In the genomic region with DNA sequence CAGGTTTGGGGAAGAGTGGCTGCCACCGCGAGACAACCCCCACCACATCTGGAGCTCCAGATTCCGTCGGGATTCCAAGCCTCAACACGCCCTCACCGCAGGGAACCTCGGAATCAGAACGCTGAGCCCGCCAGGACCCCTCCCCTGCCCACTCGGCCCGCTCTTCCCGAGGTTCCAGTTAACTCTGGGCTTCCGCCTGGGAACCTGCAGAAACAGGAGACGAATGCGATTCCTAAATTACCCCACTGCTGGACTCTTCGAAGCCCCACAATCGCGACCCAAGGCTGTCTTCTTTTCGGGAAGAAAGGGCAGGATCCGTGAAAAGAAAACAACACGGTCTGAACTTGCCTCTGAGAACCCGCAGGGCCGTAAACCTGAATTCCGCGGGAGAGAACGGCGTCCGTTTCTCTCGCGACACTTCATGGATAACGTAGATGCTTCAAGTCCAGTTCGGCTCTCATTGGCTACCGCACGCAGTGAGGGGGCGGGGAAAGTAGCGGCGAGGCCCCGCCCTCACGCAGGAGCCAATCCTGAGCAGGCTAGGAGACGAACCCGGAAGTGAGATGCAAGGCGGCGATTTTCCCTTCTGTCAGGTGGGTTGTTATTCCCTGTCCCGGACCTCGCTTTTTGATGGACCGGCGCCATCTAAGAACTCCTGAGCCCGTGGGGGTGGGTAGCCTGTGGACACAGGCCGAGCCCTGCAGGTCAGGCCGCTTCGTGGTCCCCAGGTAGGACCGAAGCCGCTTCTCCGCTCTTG, we compare ENCODE assay signal across 1 cellular context.
TF ChIP-seq lines count a peak whose summit lies in the region.

A gene with protein sequence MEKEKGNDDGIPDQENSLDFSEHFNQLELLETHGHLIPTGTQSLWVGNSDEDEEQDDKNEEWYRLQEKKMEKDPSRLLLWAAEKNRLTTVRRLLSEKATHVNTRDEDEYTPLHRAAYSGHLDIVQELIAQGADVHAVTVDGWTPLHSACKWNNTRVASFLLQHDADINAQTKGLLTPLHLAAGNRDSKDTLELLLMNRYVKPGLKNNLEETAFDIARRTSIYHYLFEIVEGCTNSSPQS (plus strand): TSS at position 542 of the 757 bp plus-strand sequence. CDS start 2,710 bp downstream, outside the sequence.
A gene (minus strand): TSS at position 402 of the 757 bp plus-strand sequence. CDS start 1,043 bp downstream, outside the sequence.

TF ChIP-seq in K562, 482 proteins besides CTCF, POLR2A, EP300 and RAD21 (continued from another document and continues in another):
- TF ChIP-seq, protein P1, sequence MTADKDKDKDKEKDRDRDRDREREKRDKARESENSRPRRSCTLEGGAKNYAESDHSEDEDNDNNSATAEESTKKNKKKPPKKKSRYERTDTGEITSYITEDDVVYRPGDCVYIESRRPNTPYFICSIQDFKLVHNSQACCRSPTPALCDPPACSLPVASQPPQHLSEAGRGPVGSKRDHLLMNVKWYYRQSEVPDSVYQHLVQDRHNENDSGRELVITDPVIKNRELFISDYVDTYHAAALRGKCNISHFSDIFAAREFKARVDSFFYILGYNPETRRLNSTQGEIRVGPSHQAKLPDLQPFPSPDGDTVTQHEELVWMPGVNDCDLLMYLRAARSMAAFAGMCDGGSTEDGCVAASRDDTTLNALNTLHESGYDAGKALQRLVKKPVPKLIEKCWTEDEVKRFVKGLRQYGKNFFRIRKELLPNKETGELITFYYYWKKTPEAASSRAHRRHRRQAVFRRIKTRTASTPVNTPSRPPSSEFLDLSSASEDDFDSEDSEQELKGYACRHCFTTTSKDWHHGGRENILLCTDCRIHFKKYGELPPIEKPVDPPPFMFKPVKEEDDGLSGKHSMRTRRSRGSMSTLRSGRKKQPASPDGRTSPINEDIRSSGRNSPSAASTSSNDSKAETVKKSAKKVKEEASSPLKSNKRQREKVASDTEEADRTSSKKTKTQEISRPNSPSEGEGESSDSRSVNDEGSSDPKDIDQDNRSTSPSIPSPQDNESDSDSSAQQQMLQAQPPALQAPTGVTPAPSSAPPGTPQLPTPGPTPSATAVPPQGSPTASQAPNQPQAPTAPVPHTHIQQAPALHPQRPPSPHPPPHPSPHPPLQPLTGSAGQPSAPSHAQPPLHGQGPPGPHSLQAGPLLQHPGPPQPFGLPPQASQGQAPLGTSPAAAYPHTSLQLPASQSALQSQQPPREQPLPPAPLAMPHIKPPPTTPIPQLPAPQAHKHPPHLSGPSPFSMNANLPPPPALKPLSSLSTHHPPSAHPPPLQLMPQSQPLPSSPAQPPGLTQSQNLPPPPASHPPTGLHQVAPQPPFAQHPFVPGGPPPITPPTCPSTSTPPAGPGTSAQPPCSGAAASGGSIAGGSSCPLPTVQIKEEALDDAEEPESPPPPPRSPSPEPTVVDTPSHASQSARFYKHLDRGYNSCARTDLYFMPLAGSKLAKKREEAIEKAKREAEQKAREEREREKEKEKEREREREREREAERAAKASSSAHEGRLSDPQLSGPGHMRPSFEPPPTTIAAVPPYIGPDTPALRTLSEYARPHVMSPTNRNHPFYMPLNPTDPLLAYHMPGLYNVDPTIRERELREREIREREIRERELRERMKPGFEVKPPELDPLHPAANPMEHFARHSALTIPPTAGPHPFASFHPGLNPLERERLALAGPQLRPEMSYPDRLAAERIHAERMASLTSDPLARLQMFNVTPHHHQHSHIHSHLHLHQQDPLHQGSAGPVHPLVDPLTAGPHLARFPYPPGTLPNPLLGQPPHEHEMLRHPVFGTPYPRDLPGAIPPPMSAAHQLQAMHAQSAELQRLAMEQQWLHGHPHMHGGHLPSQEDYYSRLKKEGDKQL (CRISPR knock-in tag; IDR thresholded peaks at IDR 0.05; ENCODE audit: borderline replicate concordance): no peak
- peak; percentile 95 for TF ChIP-seq RBBP5 (IDR thresholded peaks at IDR 0.05; ENCODE audit: borderline replicate concordance, insufficient read depth, low read length, poor library complexity, severe bottlenecking)
- TF ChIP-seq NFE2 (IDR thresholded peaks at IDR 0.05; ENCODE audit: low read depth): no peak
- no peak for TF ChIP-seq NR2F6 (CRISPR knock-in tag; IDR thresholded peaks at IDR 0.05)
- TF ChIP-seq CREM (IDR thresholded peaks at IDR 0.05; ENCODE audit: low read depth): peak; percentile 69
- no peak for TF ChIP-seq GATA2 (CRISPR knock-in tag; IDR thresholded peaks at IDR 0.05)
- TF ChIP-seq, protein P2, sequence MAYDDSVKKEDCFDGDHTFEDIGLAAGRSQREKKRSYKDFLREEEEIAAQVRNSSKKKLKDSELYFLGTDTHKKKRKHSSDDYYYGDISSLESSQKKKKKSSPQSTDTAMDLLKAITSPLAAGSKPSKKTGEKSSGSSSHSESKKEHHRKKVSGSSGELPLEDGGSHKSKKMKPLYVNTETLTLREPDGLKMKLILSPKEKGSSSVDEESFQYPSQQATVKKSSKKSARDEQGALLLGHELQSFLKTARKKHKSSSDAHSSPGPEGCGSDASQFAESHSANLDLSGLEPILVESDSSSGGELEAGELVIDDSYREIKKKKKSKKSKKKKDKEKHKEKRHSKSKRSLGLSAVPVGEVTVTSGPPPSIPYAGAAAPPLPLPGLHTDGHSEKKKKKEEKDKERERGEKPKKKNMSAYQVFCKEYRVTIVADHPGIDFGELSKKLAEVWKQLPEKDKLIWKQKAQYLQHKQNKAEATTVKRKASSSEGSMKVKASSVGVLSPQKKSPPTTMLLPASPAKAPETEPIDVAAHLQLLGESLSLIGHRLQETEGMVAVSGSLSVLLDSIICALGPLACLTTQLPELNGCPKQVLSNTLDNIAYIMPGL (CRISPR knock-in tag; IDR thresholded peaks at IDR 0.05): peak; percentile 53; the same call in 1 of the 2 replicates
- TF ChIP-seq, protein P3, sequence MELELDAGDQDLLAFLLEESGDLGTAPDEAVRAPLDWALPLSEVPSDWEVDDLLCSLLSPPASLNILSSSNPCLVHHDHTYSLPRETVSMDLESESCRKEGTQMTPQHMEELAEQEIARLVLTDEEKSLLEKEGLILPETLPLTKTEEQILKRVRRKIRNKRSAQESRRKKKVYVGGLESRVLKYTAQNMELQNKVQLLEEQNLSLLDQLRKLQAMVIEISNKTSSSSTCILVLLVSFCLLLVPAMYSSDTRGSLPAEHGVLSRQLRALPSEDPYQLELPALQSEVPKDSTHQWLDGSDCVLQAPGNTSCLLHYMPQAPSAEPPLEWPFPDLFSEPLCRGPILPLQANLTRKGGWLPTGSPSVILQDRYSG (tag; conservative IDR thresholded peaks at IDR 0.05; ENCODE audit: low read depth): no peak
- TF ChIP-seq EZH2 (IDR thresholded peaks at IDR 0.05; ENCODE audit: borderline replicate concordance, low read depth, low read length): no peak
- no peak for TF ChIP-seq GTF2F1 (IDR thresholded peaks at IDR 0.05; ENCODE audit: low read depth, low read length)
- TF ChIP-seq, protein P4, sequence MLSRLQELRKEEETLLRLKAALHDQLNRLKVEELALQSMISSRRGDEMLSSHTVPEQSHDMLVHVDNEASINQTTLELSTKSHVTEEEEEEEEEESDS (CRISPR knock-in tag; IDR thresholded peaks at IDR 0.05): no peak
- TF ChIP-seq, protein P5, sequence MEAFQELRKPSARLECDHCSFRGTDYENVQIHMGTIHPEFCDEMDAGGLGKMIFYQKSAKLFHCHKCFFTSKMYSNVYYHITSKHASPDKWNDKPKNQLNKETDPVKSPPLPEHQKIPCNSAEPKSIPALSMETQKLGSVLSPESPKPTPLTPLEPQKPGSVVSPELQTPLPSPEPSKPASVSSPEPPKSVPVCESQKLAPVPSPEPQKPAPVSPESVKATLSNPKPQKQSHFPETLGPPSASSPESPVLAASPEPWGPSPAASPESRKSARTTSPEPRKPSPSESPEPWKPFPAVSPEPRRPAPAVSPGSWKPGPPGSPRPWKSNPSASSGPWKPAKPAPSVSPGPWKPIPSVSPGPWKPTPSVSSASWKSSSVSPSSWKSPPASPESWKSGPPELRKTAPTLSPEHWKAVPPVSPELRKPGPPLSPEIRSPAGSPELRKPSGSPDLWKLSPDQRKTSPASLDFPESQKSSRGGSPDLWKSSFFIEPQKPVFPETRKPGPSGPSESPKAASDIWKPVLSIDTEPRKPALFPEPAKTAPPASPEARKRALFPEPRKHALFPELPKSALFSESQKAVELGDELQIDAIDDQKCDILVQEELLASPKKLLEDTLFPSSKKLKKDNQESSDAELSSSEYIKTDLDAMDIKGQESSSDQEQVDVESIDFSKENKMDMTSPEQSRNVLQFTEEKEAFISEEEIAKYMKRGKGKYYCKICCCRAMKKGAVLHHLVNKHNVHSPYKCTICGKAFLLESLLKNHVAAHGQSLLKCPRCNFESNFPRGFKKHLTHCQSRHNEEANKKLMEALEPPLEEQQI (IDR thresholded peaks at IDR 0.05): peak; percentile 56; the same call in 1 of the 2 replicates
- no peak for TF ChIP-seq RBM39 (optimal IDR thresholded peaks at IDR 0.05; ENCODE audit: low read depth, low read length)
- no peak for TF ChIP-seq ZBTB1 (CRISPR knock-in tag; IDR thresholded peaks at IDR 0.05; ENCODE audit: borderline replicate concordance, low read depth)
- TF ChIP-seq ETV6 (IDR thresholded peaks at IDR 0.05; ENCODE audit: borderline replicate concordance in 1 of 2, low read depth in 2 of 2, low read length in 1 of 2): no peak
- no peak for TF ChIP-seq ETV6 (CRISPR knock-in tag; IDR thresholded peaks at IDR 0.05; ENCODE audit: borderline replicate concordance)
- TF ChIP-seq HDAC3 (IDR thresholded peaks at IDR 0.05; ENCODE audit: borderline replicate concordance, partially characterized antibody): no peak
- TF ChIP-seq KLF13 (tag; IDR thresholded peaks at IDR 0.05; ENCODE audit: borderline replicate concordance, low read depth): no peak
- TF ChIP-seq, protein P6, sequence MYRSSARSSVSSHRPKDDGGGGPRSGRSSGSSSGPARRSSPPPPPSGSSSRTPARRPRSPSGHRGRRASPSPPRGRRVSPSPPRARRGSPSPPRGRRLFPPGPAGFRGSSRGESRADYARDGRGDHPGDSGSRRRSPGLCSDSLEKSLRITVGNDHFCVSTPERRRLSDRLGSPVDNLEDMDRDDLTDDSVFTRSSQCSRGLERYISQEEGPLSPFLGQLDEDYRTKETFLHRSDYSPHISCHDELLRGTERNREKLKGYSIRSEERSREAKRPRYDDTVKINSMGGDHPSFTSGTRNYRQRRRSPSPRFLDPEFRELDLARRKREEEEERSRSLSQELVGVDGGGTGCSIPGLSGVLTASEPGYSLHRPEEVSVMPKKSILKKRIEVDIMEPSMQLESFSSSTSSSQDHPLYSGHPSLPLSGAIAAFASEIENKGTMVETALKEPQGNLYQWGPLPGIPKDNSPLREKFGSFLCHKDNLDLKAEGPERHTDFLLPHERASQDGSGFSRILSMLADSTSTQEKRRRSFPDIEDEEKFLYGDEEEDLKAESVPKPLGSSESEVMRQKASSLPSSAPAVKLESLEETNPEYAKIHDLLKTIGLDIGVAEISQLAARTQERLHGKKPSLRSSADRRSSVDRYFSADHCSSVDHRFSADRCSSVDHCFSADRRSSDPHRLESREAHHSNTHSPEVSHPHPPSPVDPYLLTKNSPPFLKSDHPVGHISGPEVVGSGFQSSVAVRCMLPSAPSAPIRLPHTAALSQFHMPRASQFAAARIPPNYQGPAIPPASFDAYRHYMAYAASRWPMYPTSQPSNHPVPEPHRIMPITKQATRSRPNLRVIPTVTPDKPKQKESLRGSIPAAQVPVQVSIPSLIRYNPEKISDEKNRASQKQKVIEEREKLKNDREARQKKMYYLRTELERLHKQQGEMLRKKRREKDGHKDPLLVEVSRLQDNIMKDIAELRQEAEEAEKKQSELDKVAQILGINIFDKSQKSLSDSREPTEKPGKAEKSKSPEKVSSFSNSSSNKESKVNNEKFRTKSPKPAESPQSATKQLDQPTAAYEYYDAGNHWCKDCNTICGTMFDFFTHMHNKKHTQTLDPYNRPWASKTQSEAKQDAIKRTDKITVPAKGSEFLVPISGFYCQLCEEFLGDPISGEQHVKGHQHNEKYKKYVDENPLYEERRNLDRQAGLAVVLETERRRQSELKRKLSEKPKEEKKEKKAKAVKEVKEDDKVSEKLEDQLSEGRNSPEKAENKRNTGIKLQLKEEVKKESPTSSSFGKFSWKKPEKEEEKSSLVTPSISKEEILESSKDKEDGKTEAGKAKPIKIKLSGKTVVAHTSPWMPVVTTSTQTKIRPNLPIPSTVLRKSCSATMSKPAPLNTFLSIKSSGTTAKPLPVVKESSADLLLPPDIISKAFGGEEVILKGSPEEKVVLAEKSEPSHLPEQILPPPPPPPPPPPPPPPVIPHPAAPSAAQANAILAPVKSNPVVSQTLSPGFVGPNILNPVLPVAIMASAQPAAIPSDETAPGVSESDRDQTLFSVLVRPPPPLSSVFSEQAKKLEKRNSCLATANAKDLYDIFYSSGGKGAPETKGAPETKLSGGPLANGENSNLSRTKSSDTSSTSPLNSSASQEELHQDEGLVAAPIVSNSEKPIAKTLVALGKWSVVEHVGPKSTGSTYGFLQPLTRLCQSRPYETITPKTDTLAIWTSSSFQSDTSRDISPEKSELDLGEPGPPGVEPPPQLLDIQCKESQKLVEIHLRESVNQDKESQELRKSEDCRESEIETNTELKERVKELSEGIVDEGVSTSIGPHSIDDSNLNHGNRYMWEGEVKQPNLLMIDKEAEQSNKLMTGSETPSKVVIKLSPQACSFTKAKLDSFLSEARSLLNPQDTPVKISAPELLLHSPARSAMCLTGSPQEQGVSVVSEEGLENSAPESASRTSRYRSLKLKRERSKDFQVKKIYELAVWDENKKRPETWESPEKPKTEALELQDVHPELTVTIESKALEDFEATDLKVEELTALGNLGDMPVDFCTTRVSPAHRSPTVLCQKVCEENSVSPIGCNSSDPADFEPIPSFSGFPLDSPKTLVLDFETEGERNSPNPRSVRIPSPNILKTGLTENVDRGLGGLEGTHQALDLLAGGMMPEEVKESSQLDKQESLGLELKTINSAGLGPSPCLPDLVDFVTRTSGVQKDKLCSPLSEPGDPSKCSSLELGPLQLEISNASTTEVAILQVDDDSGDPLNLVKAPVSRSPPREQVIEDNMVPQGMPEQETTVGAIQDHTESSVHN (IDR thresholded peaks at IDR 0.05; ENCODE audit: borderline replicate concordance in 1 of 2, low read depth in 1 of 2): 0 out of 4 replicates have a peak, but pooled peaks of 1 of the 2 experiments have one; percentile 39
- peak; percentile 74 for TF ChIP-seq L3MBTL2 (IDR thresholded peaks at IDR 0.05)
- TF ChIP-seq RBM14 (IDR thresholded peaks at IDR 0.05; ENCODE audit: borderline replicate concordance, insufficient read depth, low read depth, low read length): no peak
- TF ChIP-seq, protein P7, sequence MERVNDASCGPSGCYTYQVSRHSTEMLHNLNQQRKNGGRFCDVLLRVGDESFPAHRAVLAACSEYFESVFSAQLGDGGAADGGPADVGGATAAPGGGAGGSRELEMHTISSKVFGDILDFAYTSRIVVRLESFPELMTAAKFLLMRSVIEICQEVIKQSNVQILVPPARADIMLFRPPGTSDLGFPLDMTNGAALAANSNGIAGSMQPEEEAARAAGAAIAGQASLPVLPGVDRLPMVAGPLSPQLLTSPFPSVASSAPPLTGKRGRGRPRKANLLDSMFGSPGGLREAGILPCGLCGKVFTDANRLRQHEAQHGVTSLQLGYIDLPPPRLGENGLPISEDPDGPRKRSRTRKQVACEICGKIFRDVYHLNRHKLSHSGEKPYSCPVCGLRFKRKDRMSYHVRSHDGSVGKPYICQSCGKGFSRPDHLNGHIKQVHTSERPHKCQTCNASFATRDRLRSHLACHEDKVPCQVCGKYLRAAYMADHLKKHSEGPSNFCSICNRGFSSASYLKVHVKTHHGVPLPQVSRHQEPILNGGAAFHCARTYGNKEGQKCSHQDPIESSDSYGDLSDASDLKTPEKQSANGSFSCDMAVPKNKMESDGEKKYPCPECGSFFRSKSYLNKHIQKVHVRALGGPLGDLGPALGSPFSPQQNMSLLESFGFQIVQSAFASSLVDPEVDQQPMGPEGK (CRISPR knock-in tag; IDR thresholded peaks at IDR 0.05; ENCODE audit: borderline replicate concordance): no peak
- TF ChIP-seq, protein P8, sequence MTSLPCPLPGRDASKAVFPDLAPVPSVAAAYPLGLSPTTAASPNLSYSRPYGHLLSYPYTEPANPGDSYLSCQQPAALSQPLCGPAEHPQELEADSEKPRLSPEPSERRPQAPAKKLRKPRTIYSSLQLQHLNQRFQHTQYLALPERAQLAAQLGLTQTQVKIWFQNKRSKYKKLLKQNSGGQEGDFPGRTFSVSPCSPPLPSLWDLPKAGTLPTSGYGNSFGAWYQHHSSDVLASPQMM (CRISPR knock-in tag; IDR thresholded peaks at IDR 0.05): no peak
- TF ChIP-seq POLR2H (tag; IDR thresholded peaks at IDR 0.05; ENCODE audit: low read depth): peak; percentile 76
- peak; percentile 43 for TF ChIP-seq ASH1L (IDR thresholded peaks at IDR 0.05; ENCODE audit: borderline replicate concordance, low read depth, partially characterized antibody)
- TF ChIP-seq ZNF445 (CRISPR knock-in tag; IDR thresholded peaks at IDR 0.05; ENCODE audit: low read depth): no peak
